In genomic region chr17:76452102-76452645, GRCh38 we compare ENCODE assay signal across 8 cellular contexts. TPM values are rescaled to one million over a fixed set of nuclear protein-coding genes. Genes with fewer than 3 reads are reported as not detected.
DNase-seq lines count a peak whose midpoint lies in the region; ATAC-seq and TF ChIP-seq lines count a peak whose summit lies in the region.

No MANE protein-coding gene starts in this region.

- peak overlapping the region; percentile 75 for H3K27ac Mint-ChIP-seq in CD8-positive, alpha-beta T cell
- peak overlapping the region; percentile 42 for H3K27ac Mint-ChIP-seq in neural progenitor cell

- in situ Hi-C loops in GM23248 (cut with MboI): no loop called here

- H2AFZ ChIP-seq in GM23248 (peak overlapping the region; percentile 70), neural progenitor cell (replicated peaks) (no peak overlapping the region)

- H4K20me1 ChIP-seq in GM23248 (ENCODE audit: insufficient read depth) (peaks cover 17% of the 10 kb centered on the region; the same call in 1 of the 2 replicates), neural progenitor cell (ENCODE audit: low read depth) (peaks cover 52% of the 10 kb centered on the region)

- peak overlapping the region; percentile 50 for H3K27ac ChIP-seq in CD8-positive, alpha-beta T cell (ENCODE audit: low read depth, low read length)
- H3K27ac ChIP-seq in GM23248 (peak overlapping the region; percentile 44), SJSA1 (no peak overlapping the region), neural progenitor cell (no peak overlapping the region)

- H3K27me3 Mint-ChIP-seq in CD8-positive, alpha-beta T cell (ENCODE audit: low read depth): no peaks in the 10 kb centered on the region
- H3K27me3 Mint-ChIP-seq in neural progenitor cell (ENCODE audit: insufficient read depth, low read depth): peaks cover 8% of the 10 kb centered on the region

- H3K27me3 ChIP-seq in CD8-positive, alpha-beta T cell (ENCODE audit: insufficient read depth, low read length): no peaks in the 10 kb centered on the region
- H3K27me3 ChIP-seq in GM23248 (replicated peaks; ENCODE audit: insufficient read depth) (no peaks in the 10 kb centered on the region), SJSA1 (replicated peaks) (no peaks in the 10 kb centered on the region), neural progenitor cell (no peaks in the 10 kb centered on the region)

- no peak for TF ChIP-seq POLR2A in erythroblast (IDR thresholded peaks at IDR 0.05; ENCODE audit: low read length)

- peak overlapping the region; percentile 85 for H3K4me3 Mint-ChIP-seq in CD8-positive, alpha-beta T cell
- H3K4me3 Mint-ChIP-seq in neural progenitor cell: peak overlapping the region; percentile 96

- no peaks in the 10 kb centered on the region for H3K36me3 Mint-ChIP-seq in CD8-positive, alpha-beta T cell
- H3K36me3 Mint-ChIP-seq in neural progenitor cell: peaks cover 10% of the 10 kb centered on the region

- peaks cover 22% of the 10 kb centered on the region for H3K4me1 ChIP-seq in CD8-positive, alpha-beta T cell (ENCODE audit: insufficient read depth, low read length)
- peaks cover 21% of the 10 kb centered on the region for H3K4me1 ChIP-seq in GM23248 (ENCODE audit: insufficient read depth)
- H3K4me1 ChIP-seq in SJSA1 (replicated peaks): peaks cover 44% of the 10 kb centered on the region
- peaks cover 11% of the 10 kb centered on the region for H3K4me1 ChIP-seq in neural progenitor cell

- H3K9me3 ChIP-seq in CD8-positive, alpha-beta T cell (ENCODE audit: low read length): no peaks in the 10 kb centered on the region
- H3K9me3 ChIP-seq in GM23248 (ENCODE audit: low read depth) (no peaks in the 10 kb centered on the region), SJSA1 (replicated peaks) (no peaks in the 10 kb centered on the region), neural progenitor cell (ENCODE audit: low read depth) (no peaks in the 10 kb centered on the region)

- 2 to 3% methylated on average over 19 to 27 of the region's 28 CpGs for WGBS in GM23248 (ENCODE audit: low coverage in 1 of 2, low lambda C conversion rate in 2 of 2, missing lambda C conversion rate in 2 of 2), 2 experiments

- H3K79me2 ChIP-seq in GM23248 (ENCODE audit: insufficient read depth): peaks cover 56% of the 10 kb centered on the region
- H3K79me2 ChIP-seq in neural progenitor cell (ENCODE audit: low read depth): peaks cover 57% of the 10 kb centered on the region

- peak overlapping the region; percentile 78 for H3K4me3 ChIP-seq in CD8-positive, alpha-beta T cell (ENCODE audit: low read depth, low read length)
- peak overlapping the region; percentile 85 for H3K4me3 ChIP-seq in GM23248
- peak overlapping the region; percentile 97 for H3K4me3 ChIP-seq in SJSA1
- peak overlapping the region; percentile 98 for H3K4me3 ChIP-seq in neural progenitor cell

- POLR2A ChIA-PET in CD8-positive, alpha-beta T cell (lab: Charles Lee): interaction anchor here (1.1 to 1.7 kb wide), 4 partner anchors 49 to 285 kb away, joined by 3 to 6 read pairs (median 4); partner anchors contain the start of genes RHBDF2 and SRSF2

- no peaks in the 10 kb centered on the region for H3K9me3 Mint-ChIP-seq in CD8-positive, alpha-beta T cell
- no peaks in the 10 kb centered on the region for H3K9me3 Mint-ChIP-seq in neural progenitor cell

- H3F3A ChIP-seq in GM23248 (ENCODE audit: insufficient read depth): peaks cover 16% of the 10 kb centered on the region; the same call in 1 of the 2 replicates
- peaks cover 9% of the 10 kb centered on the region for H3F3A ChIP-seq in neural progenitor cell (ENCODE audit: low read depth)

- CTCF ChIA-PET in CD8-positive, alpha-beta T cell (lab: Charles Lee): interaction anchor here (0.6 to 1.8 kb wide), 6 partner anchors 13 to 111 kb away, joined by 3 to 7 read pairs (median 4); no protein-coding TSS in a partner anchor

- H3K9ac ChIP-seq in GM23248: peak overlapping the region; percentile 89
- peak overlapping the region; percentile 65 for H3K9ac ChIP-seq in neural progenitor cell

- intact Hi-C loops in CD8-positive, alpha-beta T cell (cut with DNase I, micrococcal nuclease): loop anchor here (2.0 to 5.0 kb wide), 3 partner anchors 63 to 285 kb away; partner anchors contain the start of genes MFSD11 (in 1 of the 2), PRPSAP1 (in 1 of the 2) and SRSF2 (in 1 of the 2)

- no peaks in the 10 kb centered on the region for H3K9me2 ChIP-seq in GM23248 (ENCODE audit: insufficient read depth)

- H3K36me3 ChIP-seq in CD8-positive, alpha-beta T cell (ENCODE audit: insufficient read depth, low read length): no peaks in the 10 kb centered on the region
- H3K36me3 ChIP-seq in GM23248 (ENCODE audit: low read depth): no peaks in the 10 kb centered on the region
- peaks cover 4% of the 10 kb centered on the region for H3K36me3 ChIP-seq in SJSA1
- H3K36me3 ChIP-seq in neural progenitor cell: no peaks in the 10 kb centered on the region

- ATAC-seq in CD8-positive, alpha-beta T cell: peak; percentile 2
- ATAC-seq in GM21786 (IDR thresholded peaks at IDR 0.05; ENCODE audit: unreplicated experiment): no peak

- H3K4me1 Mint-ChIP-seq in CD8-positive, alpha-beta T cell (ENCODE audit: low read depth): peaks cover 46% of the 10 kb centered on the region
- H3K4me1 Mint-ChIP-seq in neural progenitor cell: peaks cover 42% of the 10 kb centered on the region

- DNase-seq in CD8-positive, alpha-beta T cell: peak in 1 of 7 experiments; percentile 14
- DNase-seq in GM23248 (no peak), SJSA1 (ENCODE audit: low read depth in 1 of 2, low spot score in 2 of 2) (peak in 1 of 2 experiments; percentile 41), erythroblast (lab: John Stamatoyannopoulos, UW) (peak; percentile 66 to 74), neural progenitor cell (ENCODE audit: low spot score) (peak; percentile 51), DMS79 (lab: John Stamatoyannopoulos, UW) (no peak), NCI-H2107 treated with DMSO at 0.1 percent for 48 hours (lab: John Stamatoyannopoulos, UW; ENCODE audit: unreplicated experiment) (no peak)

- no peak for TF ChIP-seq CTCF in CD8-positive, alpha-beta T cell (IDR thresholded peaks at IDR 0.05)
- TF ChIP-seq CTCF in neural progenitor cell (IDR thresholded peaks at IDR 0.05): no peak

- H3K4me2 ChIP-seq in GM23248 (ENCODE audit: unreplicated experiment) (peak overlapping the region; percentile 90), neural progenitor cell (peak overlapping the region; percentile 90)

RNA-seq across cellular contexts. Expression of gene UBE2O, which starts 0.8 kb away (rescaled TPM):
- 10 to 100 TPM; 29.8 to 32.7 TPM for total RNA-seq in CD8-positive, alpha-beta T cell
- total RNA-seq in GM23248 (2014; rRNA removed; shearing (Covaris generic)): 17.2 TPM in 2 replicates
- polyA plus RNA-seq in GM23248 (2016; fragmentation: Nextera tagmentation; extraction: Ambion mirVana): 7.1 and 7.2 TPM in 2 replicates
- 18.6 and 29.7 TPM in 2 replicates for total RNA-seq in SJSA1 (2014; rRNA removed; shearing (Covaris generic))
- 20.6 and 46.6 TPM in 2 replicates for total RNA-seq in neural progenitor cell (ENCODE audit: low replicate concordance)

RNA-seq across cellular contexts. Expression of gene AANAT, which starts 15.2 kb away (rescaled TPM):
- total RNA-seq in CD8-positive, alpha-beta T cell: not detected
- not detected in 2 replicates for total RNA-seq in GM23248 (2014; rRNA removed; shearing (Covaris generic))
- 0.72 TPM in 1 of 2 replicates, not detected in the other for polyA plus RNA-seq in GM23248 (2016; fragmentation: Nextera tagmentation; extraction: Ambion mirVana)
- total RNA-seq in SJSA1 (2014; rRNA removed; shearing (Covaris generic)): not detected in 2 replicates
- not detected in 2 replicates for total RNA-seq in neural progenitor cell (ENCODE audit: low replicate concordance)

RNA-seq across cellular contexts. Expression of gene RHBDF2, which starts 49.0 kb away (rescaled TPM):
- total RNA-seq in CD8-positive, alpha-beta T cell: 10 to 100 TPM; 45.4 to 46.2 TPM
- 8.9 and 10.0 TPM in 2 replicates for total RNA-seq in GM23248 (2014; rRNA removed; shearing (Covaris generic))
- polyA plus RNA-seq in GM23248 (2016; fragmentation: Nextera tagmentation; extraction: Ambion mirVana): 12.7 and 12.9 TPM in 2 replicates
- 5.8 and 9.2 TPM in 2 replicates for total RNA-seq in SJSA1 (2014; rRNA removed; shearing (Covaris generic))
- 0.79 and 5.0 TPM in 2 replicates for total RNA-seq in neural progenitor cell (ENCODE audit: low replicate concordance)

Comparison
In these comparisons a context has a peak if more than half of its experiments do, and no peak if none do; other contexts are left out.
1. DNase-seq: peak in erythroblast (2 of 2) and neural progenitor cell (single experiment); none in GM23248 (single experiment), DMS79 (single experiment) and NCI-H2107 treated with DMSO at 0.1 percent for 48 hours (single experiment).
2. H3K27ac ChIP-seq: peak in CD8-positive, alpha-beta T cell (single experiment) and GM23248 (single experiment); none in SJSA1 (single experiment) and neural progenitor cell (single experiment).
3. Peak in every context shown above with its lines, with median percentiles within 50 percentile points of each other: H3K4me3 ChIP-seq.